18 cellular contexts compared by ENCODE assay signal in the genomic region with DNA sequence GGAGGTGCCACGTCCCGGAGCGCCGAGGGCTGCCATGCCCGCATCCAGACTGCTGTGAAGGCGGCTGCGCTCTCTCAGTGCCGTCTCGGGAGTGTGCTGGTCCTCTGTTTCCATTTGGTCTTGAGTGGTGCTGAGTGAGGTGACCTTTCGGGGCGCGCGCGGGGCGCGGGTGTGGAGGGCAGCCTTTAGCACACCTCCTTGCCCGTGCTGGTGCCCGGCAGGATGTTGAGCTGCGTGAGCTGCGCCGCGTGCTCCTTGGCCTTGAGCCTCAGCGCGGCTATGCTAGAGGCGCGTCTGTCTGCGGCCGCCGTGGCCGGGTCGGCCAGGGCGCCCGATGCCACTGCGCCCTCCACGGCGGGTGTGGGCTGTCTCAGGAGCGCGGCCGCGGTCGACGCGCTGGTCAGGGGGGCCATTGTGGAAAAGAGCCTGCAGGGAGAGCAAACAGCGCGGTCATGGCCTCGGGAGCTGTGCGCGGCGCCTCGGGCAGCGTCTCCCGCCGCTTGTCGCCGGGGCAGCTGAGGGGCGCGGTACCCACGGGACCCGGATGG. TPM values are rescaled to one million over a fixed set of nuclear protein-coding genes. Genes with fewer than 3 reads are reported as not detected.
DNase-seq lines count a peak whose midpoint lies in the region; ATAC-seq, FAIRE-seq and TF ChIP-seq lines count a peak whose summit lies in the region.
"Had no signal": no experiment of that assay in that cellular context is flagged by ENCODE, and none has a peak within 500 bp of the region (broad histone marks: within the 10 kb centered on the region; RNA-seq: fewer than 3 reads in every experiment).

No MANE protein-coding gene starts in this region.

- ATAC-seq in HG02798 (IDR thresholded peaks at IDR 0.05; ENCODE audit: poor library complexity, unreplicated experiment), result no peak

- peaks cover 2% of the 10 kb centered on the region for H3K27me3 Mint-ChIP-seq in MCF 10A (ENCODE audit: insufficient read depth, unreplicated experiment)

- no peak overlapping the region for H4K5ac ChIP-seq in H1 (ENCODE audit: insufficient read length, low read depth, low read length)

- no peaks in the 10 kb centered on the region for H3K9me3 ChIP-seq in breast epithelium
- no peaks in the 10 kb centered on the region for H3K9me3 ChIP-seq in H1 (ENCODE audit: insufficient read depth in 2 of 2, low read depth in 1 of 2, low read length in 1 of 2)
- no peaks in the 10 kb centered on the region for H3K9me3 ChIP-seq in neural cell (ENCODE audit: low read length)
- H3K9me3 ChIP-seq in tibial artery, result no peaks in the 10 kb centered on the region

- H3K4me2 ChIP-seq in H1 (ENCODE audit: insufficient read depth in 1 of 2, low read depth in 2 of 2, low read length in 2 of 2) (peak overlapping the region; percentile 65 to 70), neural cell (ENCODE audit: low read length) (no peak overlapping the region)

- CTCF ChIA-PET in MCF 10A (lab: Yijun Ruan, JAX) (no interaction called here), H1 (lab: Charles Lee; ENCODE audit: partially characterized antibody) (no interaction called here)

- H3K27me3 ChIP-seq in breast epithelium, result peaks cover 0 to 98% of the 10 kb centered on the region in 2 donors
- H3K27me3 ChIP-seq in H1 (replicated peaks in 1 of 4; ENCODE audit: control insufficient read depth in 3 of 4, extremely low read depth in 1 of 4, insufficient read depth in 3 of 4, low read length in 3 of 4), result peaks cover 63 to 91% (median 84%) of the 10 kb centered on the region in 4 experiments
- H3K27me3 ChIP-seq in neural cell (ENCODE audit: insufficient read depth, low read depth, low read length), result no peaks in the 10 kb centered on the region
- H3K27me3 ChIP-seq in tibial artery, result peaks cover 0 to 61% of the 10 kb centered on the region in 2 donors

- peaks cover 5% of the 10 kb centered on the region for H3K9me3 Mint-ChIP-seq in MCF 10A (ENCODE audit: unreplicated experiment)
- H3K9me3 Mint-ChIP-seq: activated naive CD4-positive, alpha-beta T cell treated with anti-CD3 and anti-CD28 coated beads, Interleukin-2, amount 50 U/mL, for 72 hours had no signal

- no peaks in the 10 kb centered on the region for H3K4me1 Mint-ChIP-seq in MCF 10A (ENCODE audit: insufficient read depth, unreplicated experiment)

- no peak overlapping the region for H3K23ac ChIP-seq in H1 (ENCODE audit: insufficient read length)

- H4K91ac ChIP-seq in H1 (replicated peaks; ENCODE audit: insufficient read length, low read length), result no peak overlapping the region

- DNase-seq in breast epithelium (ENCODE audit: low spot score in 2 of 2) (no peak), MCF 10A (ENCODE audit: unreplicated experiment) (no peak), H1 (ENCODE audit: low read depth in 1 of 2, low spot score in 2 of 2) (no peak), tibial artery (no peak), activated T-cell treated with anti-CD3 and anti-CD28 coated beads for 4 hours (no peak)
- DNase-seq in stimulated activated naive CD4-positive, alpha-beta T cell treated with Interleukin-2 at 50 U/mL for 16 hours (lab: John Stamatoyannopoulos, UW), result no peak
- DNase-seq: activated CD4-positive, alpha-beta T cell treated with anti-CD3 and anti-CD28 coated beads, Interleukin-2, amount 50 U/mL, for 4 hours; NCI-H1417 treated with DMSO at 0.1 percent for 48 hours; NK-92 treated with Interleukin-12 subunit alpha and Interleukin-12 subunit beta, amount 100 ng/mL, for 24 hours; SW 1271 had no signal

- no peak overlapping the region for H3K27ac Mint-ChIP-seq in MCF 10A (ENCODE audit: low read depth, unreplicated experiment)

- H3F3A ChIP-seq in neural cell (ENCODE audit: insufficient read depth, low read length, poor library complexity, severe bottlenecking), result no peaks in the 10 kb centered on the region

- no peaks in the 10 kb centered on the region for H3K79me1 ChIP-seq in H1 (ENCODE audit: low read depth, low read length)

- TF ChIP-seq EP300 in H1 (IDR thresholded peaks at IDR 0.05; ENCODE audit: borderline replicate concordance in 1 of 2, low read depth in 2 of 2, low read length in 2 of 2) (no peak), neural cell (conservative IDR thresholded peaks at IDR 0.05; ENCODE audit: poor library complexity, severe bottlenecking) (no peak)

- peaks cover 8% of the 10 kb centered on the region; the same call in 1 of the 2 replicates for H3K23me2 ChIP-seq in H1 (ENCODE audit: low read depth, low read length)

- H4K20me1 ChIP-seq in H1 (replicated peaks in 1 of 2; ENCODE audit: control insufficient read depth in 1 of 2, insufficient read depth in 2 of 2, low read length in 2 of 2) (peaks cover 2 to 4% of the 10 kb centered on the region in 2 experiments), neural cell (ENCODE audit: insufficient read depth) (no peaks in the 10 kb centered on the region)

- TF ChIP-seq POLR2A in breast epithelium (IDR thresholded peaks at IDR 0.05) (no peak), H1 (IDR thresholded peaks at IDR 0.05; ENCODE audit: control extremely low read depth in 1 of 2, low read depth in 2 of 2, low read length in 2 of 2) (no peak)

- H3K9me2 ChIP-seq in neural cell (ENCODE audit: insufficient read depth, low read length), result no peaks in the 10 kb centered on the region

- H3K9ac ChIP-seq in H1 (replicated peaks in 1 of 4; ENCODE audit: extremely low read depth in 1 of 4, low read depth in 3 of 4, low read length in 3 of 4), result no peak overlapping the region
- peak overlapping the region; percentile 68 for H3K9ac ChIP-seq in neural cell (ENCODE audit: low read length)

- H4K8ac ChIP-seq in H1 (ENCODE audit: extremely low read depth, insufficient read depth, low read length), result no peak overlapping the region

- no peaks in the 10 kb centered on the region for H3K79me2 ChIP-seq in H1 (ENCODE audit: control insufficient read depth in 1 of 2, insufficient read depth in 2 of 2, low read length in 2 of 2)
- H3K79me2 ChIP-seq in neural cell (replicated peaks; ENCODE audit: insufficient read depth, low read length), result peaks cover 36% of the 10 kb centered on the region

- H3K36me3 Mint-ChIP-seq in MCF 10A (ENCODE audit: insufficient read depth, unreplicated experiment), result no peaks in the 10 kb centered on the region
- H3K36me3 Mint-ChIP-seq: activated naive CD4-positive, alpha-beta T cell treated with anti-CD3 and anti-CD28 coated beads, Interleukin-2, amount 50 U/mL, for 72 hours had no signal

- no peak overlapping the region for H2AK5ac ChIP-seq in H1 (ENCODE audit: low read depth, low read length)

- no peak for TF ChIP-seq RAD21 in H1 (IDR thresholded peaks at IDR 0.05 in 1 of 2, conservative IDR thresholded peaks at IDR 0.05 in 1 of 2; ENCODE audit: low read depth in 2 of 2, low read length in 2 of 2)
- TF ChIP-seq RAD21 in neural cell (conservative IDR thresholded peaks at IDR 0.05), result no peak

- peak overlapping the region in 2 of 3 donors; percentile 5 to 34 for H3K4me3 ChIP-seq in breast epithelium
- peak overlapping the region; percentile 4 to 51 (median 11); a peak in 5 of 8 replicates for H3K4me3 ChIP-seq in H1 (ENCODE audit: extremely low read depth in 1 of 4, insufficient read depth in 2 of 4, low read depth in 3 of 4, low read length in 4 of 4)
- H3K4me3 ChIP-seq in neural cell (ENCODE audit: low read length), result peak overlapping the region; percentile 83
- peak overlapping the region; percentile 21 to 39 for H3K4me3 ChIP-seq in tibial artery

- TF ChIP-seq CTCF in breast epithelium (IDR thresholded peaks at IDR 0.05) (no peak), MCF 10A (IDR thresholded peaks at IDR 0.05; ENCODE audit: unreplicated experiment) (no peak), H1 (IDR thresholded peaks at IDR 0.05; ENCODE audit: control extremely low read depth in 1 of 3, insufficient read depth in 1 of 3, low read depth in 1 of 3, low read length in 3 of 3) (no peak), neural cell (IDR thresholded peaks at IDR 0.05; ENCODE audit: poor library complexity, severe bottlenecking) (no peak), tibial artery (IDR thresholded peaks at IDR 0.05) (no peak)

- H2AFZ ChIP-seq in H1 (ENCODE audit: low read length) (no peak overlapping the region), neural cell (ENCODE audit: low read depth, low read length) (no peak overlapping the region)

- H3K4me3 Mint-ChIP-seq in MCF 10A (ENCODE audit: unreplicated experiment), result no peak overlapping the region

- no peak overlapping the region for H3K18ac ChIP-seq in H1 (ENCODE audit: extremely low read depth, low read length)

- no peak for FAIRE-seq in H1 (lab: Jason Lieb, UNC)
- FAIRE-seq: GM18507 had no signal

- no peak overlapping the region for H2BK20ac ChIP-seq in H1 (ENCODE audit: low read length)

- no peak overlapping the region for H3K4ac ChIP-seq in H1 (replicated peaks; ENCODE audit: insufficient read length, low read depth, low read length)

- no peak overlapping the region for H2BK5ac ChIP-seq in H1 (ENCODE audit: low read depth, low read length)

- H3K36me3 ChIP-seq in breast epithelium (no peaks in the 10 kb centered on the region), H1 (ENCODE audit: control insufficient read depth in 2 of 4, insufficient read depth in 4 of 4, low read length in 3 of 4) (peaks cover 0 to 11% (median 0%) of the 10 kb centered on the region in 4 experiments; a peak in 2 of 8 replicates), neural cell (ENCODE audit: insufficient read depth, low read length) (no peaks in the 10 kb centered on the region), tibial artery (no peaks in the 10 kb centered on the region)

- H3K14ac ChIP-seq in H1 (ENCODE audit: insufficient read length), result no peak overlapping the region

- H2BK12ac ChIP-seq in H1 (ENCODE audit: low read depth, low read length), result no peak overlapping the region

- no peak overlapping the region for H2BK15ac ChIP-seq in H1 (ENCODE audit: low read length)

- intact Hi-C loops in breast epithelium (cut with DNase I; ENCODE audit: low total_unique reads) (no loop called here), MCF 10A (cut with micrococcal nuclease) (no loop called here), tibial artery (cut with DNase I; ENCODE audit: low total_unique reads) (no loop called here)

- H3K4me1 ChIP-seq in breast epithelium (no peaks in the 10 kb centered on the region), H1 (replicated peaks in 1 of 4; ENCODE audit: control insufficient read depth in 3 of 4, insufficient read depth in 4 of 4, low read length in 3 of 4) (peaks cover 4 to 19% (median 10%) of the 10 kb centered on the region in 4 experiments), tibial artery (peaks cover 0 to 29% (median 19%) of the 10 kb centered on the region in 4 donors)

- BruUV-seq in MCF 10A (replicated peaks; lab: Mats Ljungman, UMichigan), result no TSS peak

- no CpG with 5 or more reads among the region's 59 CpGs for WGBS in H1 (ENCODE audit: extremely low coverage in 1 of 2, insufficient coverage in 1 of 2, insufficient read length in 1 of 2, insufficient replicate concordance in 2 of 2, low coverage in 1 of 2, low lambda C conversion rate in 2 of 2, missing lambda C conversion rate in 1 of 2), 2 experiments

- no peak overlapping the region for H3K27ac ChIP-seq in breast epithelium
- H3K27ac ChIP-seq in H1 (ENCODE audit: low read depth, low read length), result no peak overlapping the region
- peak overlapping the region; percentile 75 for H3K27ac ChIP-seq in neural cell (ENCODE audit: low read length)
- H3K27ac ChIP-seq in tibial artery, result no peak overlapping the region

- no peak overlapping the region for H2BK120ac ChIP-seq in H1 (replicated peaks; ENCODE audit: low read depth, low read length)

- POLR2A ChIA-PET in MCF 10A (lab: Yijun Ruan, JAX) (no interaction called here), H1 (lab: Charles Lee; ENCODE audit: partially characterized antibody) (interaction anchor here (1.7 kb wide), 1 partner anchor 11 kb away, joined by 3 read pairs; a partner anchor contains a TSS)

- no peak overlapping the region for H3K56ac ChIP-seq in H1 (replicated peaks; ENCODE audit: insufficient read length, low read depth, low read length)

RNA-seq across cellular contexts. Expression of a gene that starts 11.2 kb away (rescaled TPM):
- total RNA-seq in breast epithelium (under 1 TPM in 1 of 3 donors, not detected in 2; 0.33 TPM), MCF 10A (2022) (0.10 TPM in 1 of 2 replicates, not detected in the other)
- not detected in 2 replicates for total RNA-seq in H1 (2021; fragmentation: NEBNext Ultra II Directional; extraction: Animal tissue kit (Norgen Biotek cat#: 25700))
- polyA plus RNA-seq in H1 (2011; rRNA removed) (0.05 TPM in 1 of 2 replicates, not detected in the other), neural cell (39.2 and 42.8 TPM in 2 replicates)
- polyA plus RNA-seq in H1 (2011; cell fraction: cytosol; rRNA removed), result 0.04 TPM
- 0.07 TPM for polyA plus RNA-seq in H1 (2011; cell fraction: nucleus; rRNA removed)
- polyA plus RNA-seq in H1 (2012, experiment 1 of 2), result not detected in 4 replicates
- not detected for polyA plus RNA-seq in H1 (2012, experiment 2 of 2)
- 0.06 TPM for polyA plus RNA-seq in H1 (2013, experiment 1 of 2)
- polyA plus RNA-seq in H1 (2013, experiment 2 of 2), result not detected
- polyA minus RNA-seq in H1 (2011; rRNA and poly(A)+ RNA removed), result not detected in 2 replicates
- not detected for polyA minus RNA-seq in H1 (2011; cell fraction: cytosol; rRNA and poly(A)+ RNA removed)
- polyA minus RNA-seq in H1 (2011; cell fraction: nucleus; rRNA and poly(A)+ RNA removed), result not detected
- 39.8 and 49.2 TPM in 2 replicates for polyA minus RNA-seq in neural cell
- total RNA-seq: activated naive CD4-positive, alpha-beta T cell treated with anti-CD3 and anti-CD28 coated beads, Interleukin-2, amount 50 U/mL, for 72 hours; glomerular endothelial cell; lung microvascular endothelial cell; pulmonary artery endothelial cell; ureter had no signal

Comparison
In these comparisons a context has a peak if more than half of its experiments do, and no peak if none do; other contexts are left out.
1. H3K4me3 ChIP-seq: peak in every context shown above with its lines; median percentile 83 in neural cell; 30 in tibial artery; 20 in breast epithelium; 11 in H1.